ENCODE assay signal across 8 cellular contexts in the genomic region with DNA sequence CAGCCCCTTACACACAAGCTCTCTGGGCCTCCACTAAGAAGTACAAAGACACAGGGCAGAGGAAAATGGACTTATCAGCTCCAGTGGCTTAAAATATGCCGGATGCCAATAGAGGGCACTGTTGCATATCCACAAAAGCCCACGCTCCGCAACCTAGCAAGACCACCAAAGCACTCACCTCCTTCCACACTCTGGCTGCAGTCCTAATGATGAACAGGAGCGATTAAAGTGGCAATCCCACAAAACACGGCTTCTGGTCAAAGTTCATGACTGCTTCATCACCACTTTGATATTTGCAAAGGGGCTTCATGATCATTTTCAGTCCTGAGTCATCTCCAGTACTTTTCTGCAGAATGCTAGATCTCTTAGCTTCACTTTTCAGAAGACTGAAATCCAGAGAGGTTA.
A peak's percentile ranks its signal among the peaks of the same experiment; 100 is the strongest.
DNase-seq lines count a peak whose midpoint lies in the region; ATAC-seq, FAIRE-seq and TF ChIP-seq lines count a peak whose summit lies in the region.

No MANE protein-coding gene starts in this region.

- peak overlapping the region; percentile 36 for H3K4me2 ChIP-seq in fibroblast of lung (ENCODE audit: extremely low read depth, insufficient read depth, low read length)

- H3K9me3 ChIP-seq in SJCRH30 (replicated peaks) (no peaks in the 10 kb centered on the region; the same call in 1 of the 2 replicates), fibroblast of lung (ENCODE audit: control insufficient read depth, insufficient read depth, low read depth, low read length) (no peaks in the 10 kb centered on the region), pancreas (no peaks in the 10 kb centered on the region)

- H3K4me1 ChIP-seq in SJCRH30 (peaks cover 18% of the 10 kb centered on the region), fibroblast of lung (ENCODE audit: control insufficient read depth, extremely low read depth, insufficient read depth, low read length) (peaks cover 42% of the 10 kb centered on the region), pancreas (no peaks in the 10 kb centered on the region)

- H3K27ac ChIP-seq in SJCRH30, result no peak overlapping the region
- peak overlapping the region; percentile 14 for H3K27ac ChIP-seq in fibroblast of lung (ENCODE audit: insufficient read depth, low read length)
- no peak overlapping the region for H3K27ac ChIP-seq in pancreas

- WGBS in pancreas, 2 donors, result 55 to 58% methylated on average over 5 of the region's 5 CpGs

- DNase-seq in Ammon's horn (ENCODE audit: low spot score) (peak; percentile 64), SJCRH30 (peak; percentile 59 to 79), fibroblast of lung (ENCODE audit: low read depth in 2 of 2) (peak; percentile 78 to 90), pancreas (peak in 1 of 6 donors; percentile 24), GM03348 (ENCODE audit: low spot score) (no peak), left colon (no peak)

- no peak for FAIRE-seq in pancreas (lab: Jason Lieb, UNC)

- no peaks in the 10 kb centered on the region for H3K79me2 ChIP-seq in fibroblast of lung (ENCODE audit: control insufficient read depth, insufficient read depth, low read length)

- no peak overlapping the region for H2AFZ ChIP-seq in fibroblast of lung (ENCODE audit: low read length)

- H3K9ac ChIP-seq in fibroblast of lung (ENCODE audit: insufficient read depth, low read length), result no peak overlapping the region

- H3K4me3 ChIP-seq in GM12875 (ENCODE audit: low read depth, low read length), result no peak overlapping the region
- no peak overlapping the region for H3K4me3 ChIP-seq in SJCRH30
- H3K4me3 ChIP-seq in fibroblast of lung (replicated peaks in 1 of 4; ENCODE audit: control extremely low read depth in 1 of 4, insufficient read depth in 1 of 4, low read depth in 3 of 4, low read length in 4 of 4), result no peak overlapping the region
- no peak overlapping the region for H3K4me3 ChIP-seq in pancreas

- H4K20me1 ChIP-seq in fibroblast of lung (ENCODE audit: control insufficient read depth, extremely low read depth, insufficient read depth, low read length), result no peaks in the 10 kb centered on the region

- peak in 3 of 4 donors; percentile 43 to 52 (median 47) for ATAC-seq in pancreas
- no peak for ATAC-seq in HG02852 (IDR thresholded peaks at IDR 0.05; ENCODE audit: unreplicated experiment)
- ATAC-seq in left colon, result no peak

- TF ChIP-seq CTCF in GM12875 (IDR thresholded peaks at IDR 0.05; ENCODE audit: borderline replicate concordance, insufficient read depth, low read depth, low read length) (peak; percentile 37; the same call in 1 of the 2 replicates), fibroblast of lung (conservative IDR thresholded peaks at IDR 0.05 in 1 of 2, IDR thresholded peaks at IDR 0.05 in 1 of 2; ENCODE audit: low read depth in 1 of 2, low read length in 2 of 2) (peak; percentile 26 to 71), pancreas (IDR thresholded peaks at IDR 0.05) (peak in 1 of 4 donors; percentile 14)

- intact Hi-C loops in pancreas (cut with DNase I) (no loop called here), left colon (cut with DNase I, micrococcal nuclease) (no loop called here)

- H3K27me3 ChIP-seq in SJCRH30, result no peaks in the 10 kb centered on the region
- no peaks in the 10 kb centered on the region for H3K27me3 ChIP-seq in fibroblast of lung (ENCODE audit: control insufficient read depth, insufficient read depth, low read length)
- no peaks in the 10 kb centered on the region for H3K27me3 ChIP-seq in pancreas

- H3K36me3 ChIP-seq in SJCRH30, result no peaks in the 10 kb centered on the region
- no peaks in the 10 kb centered on the region for H3K36me3 ChIP-seq in fibroblast of lung (ENCODE audit: control insufficient read depth, insufficient read depth, low read length)
- no peaks in the 10 kb centered on the region for H3K36me3 ChIP-seq in pancreas

Comparison
In these comparisons a context has a peak if more than half of its experiments do, and no peak if none do; other contexts are left out.
1. DNase-seq: peak in Ammon's horn (single experiment), SJCRH30 (2 of 2) and fibroblast of lung (2 of 2); none in GM03348 (single experiment) and left colon (0 of 2).
2. ATAC-seq: peak in pancreas (3 of 4); none in HG02852 (single experiment) and left colon (single experiment).